8 cellular contexts compared by ENCODE assay signal in the genomic region with DNA sequence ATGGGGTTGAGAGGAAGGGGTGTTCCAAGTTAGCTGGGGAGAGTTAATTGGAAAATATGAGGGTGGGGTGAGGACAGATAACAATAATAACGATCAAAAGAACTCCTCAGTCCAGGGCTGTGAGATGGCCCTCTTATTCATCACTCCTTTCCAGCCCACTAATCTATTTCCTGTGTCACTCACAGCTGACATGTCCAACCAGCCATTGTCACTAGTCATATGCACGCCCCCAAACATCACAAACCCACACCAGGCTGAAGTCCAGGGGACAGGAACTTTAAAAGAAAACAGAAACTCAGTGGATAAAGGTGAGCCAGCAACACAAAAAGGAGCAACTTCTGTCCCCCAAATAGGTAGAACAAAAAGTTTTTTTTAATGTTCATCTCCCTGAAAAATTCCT. TPM values are rescaled to one million over a fixed set of nuclear protein-coding genes. Genes with fewer than 3 reads are reported as not detected.
DNase-seq lines count a peak whose midpoint lies in the region; ATAC-seq and TF ChIP-seq lines count a peak whose summit lies in the region.

No MANE protein-coding gene starts in this region.

- H3K9me3 Mint-ChIP-seq in chondrocyte (ENCODE audit: low read depth): no peaks in the 10 kb centered on the region
- no peaks in the 10 kb centered on the region for H3K9me3 Mint-ChIP-seq in natural killer cell treated with Interleukin-12 subunit alpha and Interleukin-12 subunit beta and Interleukin-15 and Interleukin-18, amount 100 ng/mL, for 72 hours

- H3K27ac Mint-ChIP-seq in chondrocyte (ENCODE audit: unreplicated experiment): peak overlapping the region; percentile 53
- peak overlapping the region; percentile 69 to 97 for H3K27ac Mint-ChIP-seq in natural killer cell treated with Interleukin-12 subunit alpha and Interleukin-12 subunit beta and Interleukin-15 and Interleukin-18, amount 100 ng/mL, for 72 hours

- H3K4me1 Mint-ChIP-seq in chondrocyte (ENCODE audit: low read depth): peaks cover 26% of the 10 kb centered on the region
- peaks cover 27 to 30% of the 10 kb centered on the region in 2 donors for H3K4me1 Mint-ChIP-seq in natural killer cell treated with Interleukin-12 subunit alpha and Interleukin-12 subunit beta and Interleukin-15 and Interleukin-18, amount 100 ng/mL, for 72 hours (ENCODE audit: low read depth in 2 of 2)

- H3K4me3 Mint-ChIP-seq in chondrocyte (ENCODE audit: unreplicated experiment): peak overlapping the region; percentile 99
- peak overlapping the region; percentile 91 for H3K4me3 Mint-ChIP-seq in natural killer cell treated with Interleukin-12 subunit alpha and Interleukin-12 subunit beta and Interleukin-15 and Interleukin-18, amount 100 ng/mL, for 72 hours

- no peak for TF ChIP-seq CTCF in chondrocyte (IDR thresholded peaks at IDR 0.05)

- peak; percentile 54 to 58 for ATAC-seq in natural killer cell treated with Interleukin-12 subunit alpha and Interleukin-12 subunit beta and Interleukin-15 and Interleukin-18, amount 100 ng/mL, for 72 hours
- ATAC-seq in HG03139 (IDR thresholded peaks at IDR 0.05; ENCODE audit: unreplicated experiment): no peak
- ATAC-seq in GM21529 (IDR thresholded peaks at IDR 0.05; ENCODE audit: unreplicated experiment): no peak

- H3K27me3 Mint-ChIP-seq in chondrocyte (ENCODE audit: low read depth): peaks cover 2% of the 10 kb centered on the region
- H3K27me3 Mint-ChIP-seq in natural killer cell treated with Interleukin-12 subunit alpha and Interleukin-12 subunit beta and Interleukin-15 and Interleukin-18, amount 100 ng/mL, for 72 hours: peaks cover 0 to 4% of the 10 kb centered on the region in 2 donors

- peaks cover 23% of the 10 kb centered on the region for H3K36me3 Mint-ChIP-seq in chondrocyte (ENCODE audit: low read depth)
- no peaks in the 10 kb centered on the region for H3K36me3 Mint-ChIP-seq in natural killer cell treated with Interleukin-12 subunit alpha and Interleukin-12 subunit beta and Interleukin-15 and Interleukin-18, amount 100 ng/mL, for 72 hours

- DNase-seq in CD1c-positive myeloid dendritic cell (ENCODE audit: extremely low spot score): peak; percentile 21
- DNase-seq in M059J (ENCODE audit: low read depth): peak; percentile 36
- DNase-seq in chondrocyte (ENCODE audit: low spot score): no peak
- peak; percentile 70 for DNase-seq in natural killer cell treated with Interleukin-12 subunit alpha and Interleukin-12 subunit beta and Interleukin-15 and Interleukin-18, amount 100 ng/mL, for 72 hours (ENCODE audit: low spot score)
- no peak for DNase-seq in retina
- DNase-seq in NCI-H1417 (lab: John Stamatoyannopoulos, UW): no peak

RNA-seq across cellular contexts. Expression of a gene that starts 0.9 kb away (rescaled TPM):
- 28.3 and 47.3 TPM in 2 replicates for total RNA-seq in M059J (2014; rRNA removed; shearing (Covaris generic))
- 80.9 to 96.6 TPM (median 86.9 TPM) in 3 replicates for total RNA-seq in chondrocyte
- 10 to 100 TPM; 39.0 to 79.8 TPM for total RNA-seq in natural killer cell treated with Interleukin-12 subunit alpha and Interleukin-12 subunit beta and Interleukin-15 and Interleukin-18, amount 100 ng/mL, for 72 hours

RNA-seq across cellular contexts. Expression of a gene that starts 25.4 kb away (rescaled TPM):
- total RNA-seq in M059J (2014; rRNA removed; shearing (Covaris generic)): not detected in 2 replicates
- total RNA-seq in chondrocyte: not detected in 3 replicates
- not detected for total RNA-seq in natural killer cell treated with Interleukin-12 subunit alpha and Interleukin-12 subunit beta and Interleukin-15 and Interleukin-18, amount 100 ng/mL, for 72 hours

RNA-seq across cellular contexts. Expression of a gene that starts 50.5 kb away (rescaled TPM):
- 206 and 387 TPM in 2 replicates for total RNA-seq in M059J (2014; rRNA removed; shearing (Covaris generic))
- 201 to 204 TPM (median 203 TPM) in 3 replicates for total RNA-seq in chondrocyte
- 100 to 1,000 TPM; 221 to 334 TPM for total RNA-seq in natural killer cell treated with Interleukin-12 subunit alpha and Interleukin-12 subunit beta and Interleukin-15 and Interleukin-18, amount 100 ng/mL, for 72 hours

Comparison
In these comparisons a context has a peak if more than half of its experiments do, and no peak if none do; other contexts are left out.
1. DNase-seq: peak in CD1c-positive myeloid dendritic cell (single experiment), M059J (single experiment) and natural killer cell treated with Interleukin-12 subunit alpha and Interleukin-12 subunit beta and Interleukin-15 and Interleukin-18, amount 100 ng/mL, for 72 hours (single experiment); none in chondrocyte (single experiment), retina (single experiment) and NCI-H1417 (0 of 3).
2. ATAC-seq: peak in natural killer cell treated with Interleukin-12 subunit alpha and Interleukin-12 subunit beta and Interleukin-15 and Interleukin-18, amount 100 ng/mL, for 72 hours (2 of 2); none in HG03139 (single experiment) and GM21529 (single experiment).